1 cellular context compared by ENCODE assay signal in the genomic region with DNA sequence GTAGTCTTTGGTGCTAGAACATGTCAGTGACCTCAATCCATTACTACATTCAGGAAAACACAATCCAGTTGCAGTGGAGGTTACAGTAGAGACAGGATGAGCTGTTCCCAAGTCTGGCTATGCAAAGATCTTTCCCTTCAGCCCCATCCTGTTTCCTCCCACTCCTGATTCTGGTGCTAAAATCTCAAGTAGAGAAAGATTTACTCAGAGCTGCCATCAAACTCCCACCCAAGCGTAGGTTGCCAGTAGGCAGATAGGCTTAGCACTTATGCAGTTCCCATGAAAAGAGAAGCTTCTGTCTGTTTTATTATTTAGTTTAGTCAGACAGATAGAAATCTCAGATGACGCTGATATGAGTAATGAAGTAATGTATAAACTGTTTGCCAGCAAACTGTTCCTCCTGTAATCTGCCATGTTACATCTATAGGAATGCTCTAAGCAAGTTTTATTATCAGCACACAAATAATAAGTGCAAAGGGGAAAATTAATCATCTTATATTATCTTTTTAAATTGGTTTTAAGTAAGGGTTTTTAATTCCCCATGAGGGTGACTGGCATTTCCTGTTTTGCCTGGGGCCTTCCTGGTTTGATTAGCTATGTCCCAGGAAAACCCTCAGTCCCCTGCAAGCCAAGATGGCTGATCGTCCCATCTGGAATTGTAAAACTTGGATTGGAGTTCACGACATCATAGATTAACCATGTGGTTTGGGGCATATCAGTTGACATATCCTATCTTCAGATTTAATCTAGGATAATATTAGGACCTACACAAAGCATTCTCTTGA.
TF ChIP-seq lines count a peak whose summit lies in the region.

No MANE protein-coding gene starts in this region.

TF ChIP-seq in IMR-90, 13 proteins besides CTCF, POLR2A, EP300 and RAD21:
- 0 out of 2 replicates have a peak, but pooled peaks have one; percentile 8 for TF ChIP-seq MAFK (IDR thresholded peaks at IDR 0.05; ENCODE audit: low read depth, low read length)
- TF ChIP-seq FOS (IDR thresholded peaks at IDR 0.05; ENCODE audit: low read depth, low read length): no peak
- TF ChIP-seq, protein P1, sequence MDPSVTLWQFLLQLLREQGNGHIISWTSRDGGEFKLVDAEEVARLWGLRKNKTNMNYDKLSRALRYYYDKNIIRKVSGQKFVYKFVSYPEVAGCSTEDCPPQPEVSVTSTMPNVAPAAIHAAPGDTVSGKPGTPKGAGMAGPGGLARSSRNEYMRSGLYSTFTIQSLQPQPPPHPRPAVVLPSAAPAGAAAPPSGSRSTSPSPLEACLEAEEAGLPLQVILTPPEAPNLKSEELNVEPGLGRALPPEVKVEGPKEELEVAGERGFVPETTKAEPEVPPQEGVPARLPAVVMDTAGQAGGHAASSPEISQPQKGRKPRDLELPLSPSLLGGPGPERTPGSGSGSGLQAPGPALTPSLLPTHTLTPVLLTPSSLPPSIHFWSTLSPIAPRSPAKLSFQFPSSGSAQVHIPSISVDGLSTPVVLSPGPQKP (IDR thresholded peaks at IDR 0.05; ENCODE audit: borderline replicate concordance, low read depth, low read length): no peak
- peak; percentile 3; the same call in 1 of the 2 replicates for TF ChIP-seq CEBPB (IDR thresholded peaks at IDR 0.05; ENCODE audit: low read depth, low read length)
- no peak for TF ChIP-seq USF2 (IDR thresholded peaks at IDR 0.05; ENCODE audit: low read depth, low read length)
